ENCODE assay signal across 8 cellular contexts in genomic region chr2:209771474-209772292, GRCh38.
DNase-seq lines count a peak whose midpoint lies in the region; ATAC-seq, FAIRE-seq and TF ChIP-seq lines count a peak whose summit lies in the region.

Gene UNC80, plus strand, starts transcription at chr2:209771832. Its CDS starts 241 bp downstream, at chr2:209772073.

- FAIRE-seq in D721Med (lab: Jason Lieb, UNC): no peak

- H3K36me3 ChIP-seq in HEK293 (ENCODE audit: control insufficient read depth in 2 of 2, insufficient read depth in 1 of 2, low read length in 2 of 2) (no peaks in the 10 kb centered on the region), brain microvascular endothelial cell (replicated peaks) (no peaks in the 10 kb centered on the region)

- H3K4me3 ChIP-seq in HEK293 (ENCODE audit: low read depth, low read length) (peak within 1 kb of the TSS; percentile 61), brain microvascular endothelial cell (ENCODE audit: low read depth, low read length) (peak within 1 kb of the TSS; percentile 59)

- CTCF ChIA-PET in HEK293 (lab: Yijun Ruan, JAX): interaction anchor here (0.6 to 1.4 kb wide), 3 partner anchors 189 to 437 kb away, joined by 3 to 5 read pairs (median 4); no protein-coding TSS in a partner anchor

- H3K4me1 ChIP-seq in HEK293 (ENCODE audit: control insufficient read depth, insufficient read depth, low read length): no peaks in the 10 kb centered on the region

- DNase-seq in D721Med (ENCODE audit: insufficient read length, low spot score): peak; percentile 37
- DNase-seq in NCI-H526 (lab: John Stamatoyannopoulos, UW): peak; percentile 66 to 78
- peak; percentile 37 for DNase-seq in brain microvascular endothelial cell
- peak; percentile 5 for DNase-seq in iPS DF 19.7 (ENCODE audit: low read depth, low spot score)
- peak; percentile 92 for DNase-seq in retina
- no peak for DNase-seq in central memory CD4-positive, alpha-beta T cell

- H3K27me3 ChIP-seq in brain microvascular endothelial cell (replicated peaks): no peaks in the 10 kb centered on the region

- H3K9me3 ChIP-seq in HEK293 (ENCODE audit: control insufficient read depth, insufficient read depth, low read depth, low read length): no peaks in the 10 kb centered on the region

- POLR2A ChIA-PET in HEK293 (lab: Yijun Ruan, JAX): no interaction called here

- H3K27ac ChIP-seq in HEK293 (ENCODE audit: extremely low read depth, low read depth, low read length) (no peak within 1 kb of the TSS), brain microvascular endothelial cell (no peak within 1 kb of the TSS)

- ATAC-seq in HG02884 (IDR thresholded peaks at IDR 0.05; ENCODE audit: unreplicated experiment): no peak

- in situ Hi-C loops in brain microvascular endothelial cell (cut with HindIII; ENCODE audit: low pct_ligation_motif_present, low sequenced_read_pairs): no loop called here

- no peak for TF ChIP-seq CTCF in D721Med (IDR thresholded peaks at IDR 0.05; ENCODE audit: insufficient read depth, missing control alignments)
- TF ChIP-seq CTCF in HEK293 (tag by site-specific recombination; IDR thresholded peaks at IDR 0.05): peak; percentile 18; the same call in 1 of the 2 replicates
- no peak for TF ChIP-seq CTCF in brain microvascular endothelial cell (IDR thresholded peaks at IDR 0.05; ENCODE audit: low read depth, low read length, missing control alignments)

TF ChIP-seq in HEK293, 187 proteins besides CTCF, POLR2A, EP300 and RAD21 (continues in another document):
- TF ChIP-seq ZNF221 (tag by site-specific recombination; IDR thresholded peaks at IDR 0.05; ENCODE audit: borderline replicate concordance) (no peak), MEIS1 (CRISPR knock-in tag; IDR thresholded peaks at IDR 0.05; ENCODE audit: borderline replicate concordance) (peak; percentile 21; the same call in 1 of the 2 replicates), BCL11B (tag by site-specific recombination; IDR thresholded peaks at IDR 0.05; ENCODE audit: low read depth) (no peak), ZNF280D (tag by site-specific recombination; IDR thresholded peaks at IDR 0.05) (no peak), SP7 (tag by site-specific recombination; IDR thresholded peaks at IDR 0.05) (0 out of 2 replicates have a peak, but pooled peaks have one; percentile 21), ZNF324 (tag by site-specific recombination; IDR thresholded peaks at IDR 0.05) (0 out of 2 replicates have a peak, but pooled peaks have one; percentile 37), ZNF114 (tag by site-specific recombination; IDR thresholded peaks at IDR 0.05) (no peak), SP3 (tag by site-specific recombination; IDR thresholded peaks at IDR 0.05) (no peak), ZNF513 (tag by site-specific recombination; IDR thresholded peaks at IDR 0.05) (no peak), ZNF433 (tag by site-specific recombination; IDR thresholded peaks at IDR 0.05; ENCODE audit: low read depth) (no peak), ZNF311 (tag by site-specific recombination; IDR thresholded peaks at IDR 0.05; ENCODE audit: borderline replicate concordance) (no peak), SALL2 (tag by site-specific recombination; IDR thresholded peaks at IDR 0.05; ENCODE audit: borderline replicate concordance) (no peak), ZNF335 (tag by site-specific recombination; conservative IDR thresholded peaks at IDR 0.05) (peak; percentile 35), ZNF169 (tag by site-specific recombination; IDR thresholded peaks at IDR 0.05) (no peak), SP2 (tag by site-specific recombination; IDR thresholded peaks at IDR 0.05) (peak; percentile 34; the same call in 1 of the 2 replicates), ZNF341 (tag by site-specific recombination; IDR thresholded peaks at IDR 0.05; ENCODE audit: low read depth) (peak; percentile 97), ZNF138 (tag by site-specific recombination; IDR thresholded peaks at IDR 0.05; ENCODE audit: borderline replicate concordance) (no peak), ZEB2 (tag by site-specific recombination; IDR thresholded peaks at IDR 0.05) (peak; percentile 42; the same call in 1 of the 2 replicates), ZNF140 (tag by site-specific recombination; IDR thresholded peaks at IDR 0.05) (no peak), MYNN (tag by site-specific recombination; IDR thresholded peaks at IDR 0.05; ENCODE audit: borderline replicate concordance) (no peak), PATZ1 (tag by site-specific recombination; IDR thresholded peaks at IDR 0.05) (peak; percentile 65), BCL6B (tag by site-specific recombination; IDR thresholded peaks at IDR 0.05) (no peak), ZIC2 (tag by site-specific recombination; IDR thresholded peaks at IDR 0.05) (peak; percentile 54), ZBTB20 (tag by site-specific recombination; IDR thresholded peaks at IDR 0.05) (0 out of 2 replicates have a peak, but pooled peaks have one; percentile 20), ZNF366 (tag by site-specific recombination; conservative IDR thresholded peaks at IDR 0.05) (no peak), ZNF514 (tag by site-specific recombination; IDR thresholded peaks at IDR 0.05) (no peak), ZNF571 (tag by site-specific recombination; IDR thresholded peaks at IDR 0.05) (no peak)
